In genomic region chr16:8806272-8806983, GRCh38 we compare ENCODE assay signal across 22 cellular contexts.
"Had no signal": no experiment of that assay in that cellular context is flagged by ENCODE, and none has a peak within 500 bp of the region (broad histone marks: within the 10 kb centered on the region; RNA-seq: fewer than 3 reads in every experiment).

No MANE protein-coding gene starts in this region.

- FAIRE-seq: small intestine had no signal

- H3K4me3 ChIP-seq: ascending aorta, cardiac muscle cell, coronary artery, esophagus muscularis mucosa, lung, upper lobe of left lung had no signal

- H3K9me3 Mint-ChIP-seq: activated B cell treated with CpG ODN at 0.5 μM for 24 hours; activated naive CD4-positive, alpha-beta T cell treated with anti-CD3 and anti-CD28 coated beads for 36 hours; activated naive CD8-positive, alpha-beta T cell treated with anti-CD3 and anti-CD28 coated beads, Interleukin-2, amount 50 U/mL, for 24 hours; mesothelial cell of epicardium; nephron progenitor cell; stimulated activated naive CD8-positive, alpha-beta T cell treated with anti-CD3 and anti-CD28 coated beads, Interleukin-15, Interleukin-2, amounts not matched to agents 100 ng/mL and 50 ng/mL, for 24 hours had no signal

- H3K27ac Mint-ChIP-seq: activated B cell treated with CpG ODN at 0.5 μM for 24 hours; activated naive CD4-positive, alpha-beta T cell treated with anti-CD3 and anti-CD28 coated beads for 36 hours; activated naive CD8-positive, alpha-beta T cell treated with anti-CD3 and anti-CD28 coated beads, Interleukin-2, amount 50 U/mL, for 24 hours; mesothelial cell of epicardium; nephron progenitor cell; progenitor cell of endocrine pancreas; stimulated activated naive CD8-positive, alpha-beta T cell treated with anti-CD3 and anti-CD28 coated beads, Interleukin-15, Interleukin-2, amounts not matched to agents 100 ng/mL and 50 ng/mL, for 24 hours had no signal

- H3K4me1 Mint-ChIP-seq: activated B cell treated with CpG ODN at 0.5 μM for 24 hours, mesothelial cell of epicardium, nephron progenitor cell had no signal

- H3K27me3 ChIP-seq: ascending aorta, cardiac muscle cell, esophagus muscularis mucosa, upper lobe of left lung had no signal

- H3K4me3 Mint-ChIP-seq: activated B cell treated with CpG ODN at 0.5 μM for 24 hours; activated naive CD4-positive, alpha-beta T cell treated with anti-CD3 and anti-CD28 coated beads for 36 hours; activated naive CD8-positive, alpha-beta T cell treated with anti-CD3 and anti-CD28 coated beads, Interleukin-2, amount 50 U/mL, for 24 hours; mesothelial cell of epicardium; nephron progenitor cell; stimulated activated naive CD8-positive, alpha-beta T cell treated with anti-CD3 and anti-CD28 coated beads, Interleukin-15, Interleukin-2, amounts not matched to agents 100 ng/mL and 50 ng/mL, for 24 hours had no signal

- H3K9me3 ChIP-seq: ascending aorta, esophagus muscularis mucosa, upper lobe of left lung had no signal

- DNase-seq: activated B cell treated with CpG ODN at 0.5 μM for 24 hours; activated CD4-positive, alpha-beta T cell treated with anti-CD3 and anti-CD28 coated beads, Interleukin-2, amount 50 U/mL, for 1 hour; activated CD8-positive, alpha-beta memory T cell treated with anti-CD3 and anti-CD28 coated beads for 24 hours; activated naive CD4-positive, alpha-beta T cell treated with anti-CD3 and anti-CD28 coated beads for 36 hours; activated naive CD8-positive, alpha-beta T cell treated with anti-CD3 and anti-CD28 coated beads, Interleukin-2, amount 50 U/mL, for 24 hours; foreskin melanocyte; nephron progenitor cell; occipital lobe; right cardiac atrium; small intestine; stimulated activated CD4-positive, alpha-beta T cell treated with anti-CD3 and anti-CD28 coated beads, Interleukin-4, amount 100 ng/mL, for 4 hours; stimulated activated CD8-positive, alpha-beta memory T cell treated with anti-CD3 and anti-CD28 coated beads, Interleukin-4, amount 100 ng/mL, for 48 hours; T-helper 2 cell; upper lobe of left lung had no signal

- H3K4me1 ChIP-seq: ascending aorta, esophagus muscularis mucosa, upper lobe of left lung had no signal

- H3K27me3 Mint-ChIP-seq: activated B cell treated with CpG ODN at 0.5 μM for 24 hours; activated naive CD8-positive, alpha-beta T cell treated with anti-CD3 and anti-CD28 coated beads, Interleukin-2, amount 50 U/mL, for 24 hours; progenitor cell of endocrine pancreas; stimulated activated naive CD8-positive, alpha-beta T cell treated with anti-CD3 and anti-CD28 coated beads, Interleukin-15, Interleukin-2, amounts not matched to agents 100 ng/mL and 50 ng/mL, for 24 hours had no signal

- ATAC-seq: activated naive CD8-positive, alpha-beta T cell treated with anti-CD3 and anti-CD28 coated beads, Interleukin-2, amount 50 U/mL, for 24 hours; right cardiac atrium had no signal

- H3K27ac ChIP-seq: ascending aorta, cardiac muscle cell, coronary artery, esophagus muscularis mucosa, upper lobe of left lung had no signal
